11 cellular contexts compared by ENCODE assay signal in the genomic region with DNA sequence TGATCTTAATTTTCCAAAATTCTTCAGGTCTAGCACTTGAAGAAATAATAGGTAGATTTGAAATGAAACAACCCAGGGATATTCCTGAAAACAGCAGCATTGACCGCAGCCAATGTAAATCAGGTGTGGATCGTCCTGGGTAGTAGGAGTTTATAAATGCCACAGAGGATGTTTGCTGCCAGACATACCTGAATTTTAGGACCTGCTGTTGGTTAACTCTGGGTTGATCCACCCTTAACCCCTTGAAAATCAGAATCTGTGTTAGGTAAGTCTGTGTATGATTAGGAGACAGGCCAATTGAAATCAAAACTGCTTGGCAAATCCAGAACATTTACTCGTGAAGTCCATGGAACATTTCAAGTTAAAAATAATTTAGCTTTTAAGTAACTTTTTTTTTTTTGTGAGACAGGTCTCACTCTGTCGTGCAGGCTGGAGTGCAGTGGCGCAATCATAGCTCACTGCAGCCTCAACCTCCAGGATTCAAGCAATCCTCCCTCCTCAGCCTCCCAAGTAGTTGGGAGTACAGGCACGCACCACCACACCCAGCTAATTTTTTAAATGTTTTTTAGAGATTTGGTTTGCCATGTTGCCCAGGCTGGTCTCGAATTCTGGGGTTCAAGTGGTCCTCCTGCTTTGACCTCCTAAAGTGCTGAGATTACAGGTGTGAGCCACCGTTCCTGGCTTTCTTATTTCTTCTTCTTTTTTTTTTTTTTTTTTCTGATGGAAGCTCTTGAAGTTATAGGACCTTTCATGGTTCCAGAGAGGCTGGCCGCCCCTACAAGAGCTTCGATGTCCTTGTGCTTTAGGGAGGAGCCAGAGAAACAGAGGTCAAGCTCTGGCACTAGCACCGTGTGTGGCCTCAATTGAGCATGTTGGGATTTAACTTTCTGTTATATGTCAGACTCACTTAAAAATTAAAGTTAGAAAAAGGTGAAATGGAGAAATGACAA. TPM values are rescaled to one million over a fixed set of nuclear protein-coding genes. Genes with fewer than 3 reads are reported as not detected.
DNase-seq lines count a peak whose midpoint lies in the region; ATAC-seq, FAIRE-seq and TF ChIP-seq lines count a peak whose summit lies in the region.
"Had no signal": no experiment of that assay in that cellular context is flagged by ENCODE, and none has a peak within 500 bp of the region (broad histone marks: within the 10 kb centered on the region; RNA-seq: fewer than 3 reads in every experiment).

No MANE protein-coding gene starts in this region.

- peaks cover 0 to 27% (median 12%) of the 10 kb centered on the region in 11 experiments; a peak in 10 of 22 replicates for H3K36me3 ChIP-seq in BLaER1 treated with 17β-estradiol and CSF1 and Interleukin-3, amounts not matched to agents 10 nM and 100 nM
- H3K36me3 ChIP-seq in HUES64 (ENCODE audit: insufficient read depth, low read length), result no peaks in the 10 kb centered on the region; the same call in 1 of the 2 replicates
- H3K36me3 ChIP-seq in endodermal cell (ENCODE audit: control insufficient read depth, insufficient read depth, low read length), result no peaks in the 10 kb centered on the region
- H3K36me3 ChIP-seq in neural cell (ENCODE audit: insufficient read depth, low read length), result no peaks in the 10 kb centered on the region
- H3K36me3 ChIP-seq in pancreas, result no peaks in the 10 kb centered on the region

- no peak overlapping the region for H2AFZ ChIP-seq in neural cell (ENCODE audit: low read depth, low read length)

- peaks cover 42% of the 10 kb centered on the region for H3K79me2 ChIP-seq in neural cell (replicated peaks; ENCODE audit: insufficient read depth, low read length)

- DNase-seq in endodermal cell, result no peak
- no peak for DNase-seq in activated CD4-positive, CD25-positive, alpha-beta regulatory T cell (lab: John Stamatoyannopoulos, UW)
- DNase-seq in pancreas, result no peak
- DNase-seq in HEK293T (ENCODE audit: extremely low spot score), result no peak
- no peak for DNase-seq in RWPE1 (ENCODE audit: low spot score)
- DNase-seq: activated T-cell treated with anti-CD3 and anti-CD28 coated beads, Interleukin-2, amount 50 U/mL, for 72 hours; Calu3; NCI-H2029 treated with DMSO at 0.1 percent for 48 hours had no signal

- intact Hi-C loops in pancreas (cut with DNase I), result no loop called here

- TF ChIP-seq CTCF in endodermal cell (conservative IDR thresholded peaks at IDR 0.05) (no peak), neural cell (IDR thresholded peaks at IDR 0.05; ENCODE audit: poor library complexity, severe bottlenecking) (no peak), pancreas (IDR thresholded peaks at IDR 0.05) (no peak), RWPE1 (conservative IDR thresholded peaks at IDR 0.05; ENCODE audit: low read depth) (no peak)

- no peak for TF ChIP-seq RAD21 in neural cell (conservative IDR thresholded peaks at IDR 0.05)

- H3K9ac ChIP-seq in BLaER1 treated with 17β-estradiol and CSF1 and Interleukin-3, amounts not matched to agents 10 nM and 100 nM, result peak overlapping the region in 7 of 11 experiments; percentile 91 to 97 (median 94); a peak in 8 of 22 replicates
- no peak overlapping the region for H3K9ac ChIP-seq in HUES64 (ENCODE audit: low read depth, low read length)
- H3K9ac ChIP-seq in endodermal cell (ENCODE audit: extremely low read depth, low read length, poor library complexity, severe bottlenecking), result no peak overlapping the region
- H3K9ac ChIP-seq in neural cell (ENCODE audit: low read length), result no peak overlapping the region

- peaks cover 19% of the 10 kb centered on the region for H3K4me1 Mint-ChIP-seq in endodermal cell

- FAIRE-seq in pancreas (lab: Jason Lieb, UNC), result no peak

- H3K4me3 Mint-ChIP-seq in endodermal cell, result peak overlapping the region; percentile 83

- CTCF ChIA-PET in HEK293T (lab: Yijun Ruan, JAX), result no interaction called here
- CTCF ChIA-PET in RWPE1 (lab: Yijun Ruan, JAX), result interaction anchor here (0.5 to 1.4 kb wide), 2 partner anchors 23 to 51 kb away, joined by 3 to 5 read pairs; no protein-coding TSS in a partner anchor

- peaks cover 6% of the 10 kb centered on the region for H3K36me3 Mint-ChIP-seq in endodermal cell (ENCODE audit: low read depth)

- H3K9me3 ChIP-seq in BLaER1 treated with 17β-estradiol and CSF1 and Interleukin-3, amounts not matched to agents 10 nM and 100 nM (replicated peaks in 1 of 11), result no peaks in the 10 kb centered on the region
- no peaks in the 10 kb centered on the region for H3K9me3 ChIP-seq in HUES64 (ENCODE audit: insufficient read depth, low read depth, low read length)
- no peaks in the 10 kb centered on the region for H3K9me3 ChIP-seq in endodermal cell (ENCODE audit: control insufficient read depth, low read length)
- H3K9me3 ChIP-seq in neural cell (ENCODE audit: low read length), result no peaks in the 10 kb centered on the region
- no peaks in the 10 kb centered on the region for H3K9me3 ChIP-seq in pancreas

- ATAC-seq in pancreas, result no peak
- ATAC-seq: activated T-cell treated with anti-CD3 and anti-CD28 coated beads, Interleukin-2, amount 50 U/mL, for 72 hours had no signal

- no peaks in the 10 kb centered on the region for H3F3A ChIP-seq in neural cell (ENCODE audit: insufficient read depth, low read length, poor library complexity, severe bottlenecking)

- no peaks in the 10 kb centered on the region for H3K27me3 ChIP-seq in BLaER1 treated with 17β-estradiol and CSF1 and Interleukin-3, amounts not matched to agents 10 nM and 100 nM
- H3K27me3 ChIP-seq in HUES64 (ENCODE audit: insufficient read depth, low read length), result no peaks in the 10 kb centered on the region
- H3K27me3 ChIP-seq in endodermal cell (ENCODE audit: control insufficient read depth, insufficient read depth, low read length, poor library complexity, severe bottlenecking), result no peaks in the 10 kb centered on the region
- no peaks in the 10 kb centered on the region for H3K27me3 ChIP-seq in neural cell (ENCODE audit: insufficient read depth, low read depth, low read length)
- no peaks in the 10 kb centered on the region for H3K27me3 ChIP-seq in pancreas

- no peaks in the 10 kb centered on the region for H3K9me3 Mint-ChIP-seq in endodermal cell
- H3K9me3 Mint-ChIP-seq: activated T-cell treated with anti-CD3 and anti-CD28 coated beads, Interleukin-2, amount 50 U/mL, for 72 hours had no signal

- H4K20me1 ChIP-seq in BLaER1 treated with 17β-estradiol and CSF1 and Interleukin-3, amounts not matched to agents 10 nM and 100 nM, result peaks cover 56 to 70% (median 68%) of the 10 kb centered on the region in 11 experiments
- no peaks in the 10 kb centered on the region for H4K20me1 ChIP-seq in neural cell (ENCODE audit: insufficient read depth)

- H3K4me2 ChIP-seq in BLaER1 treated with 17β-estradiol and CSF1 and Interleukin-3, amounts not matched to agents 10 nM and 100 nM, result peak overlapping the region; percentile 91 to 96 (median 94)
- H3K4me2 ChIP-seq in neural cell (ENCODE audit: low read length), result peak overlapping the region; percentile 68

- POLR2A ChIA-PET in HEK293T (lab: Yijun Ruan, JAX) (interaction anchor here (1.2 kb wide), 1 partner anchor 24 kb away, joined by 3 read pairs; no protein-coding TSS in a partner anchor), RWPE1 (lab: Yijun Ruan, JAX; ENCODE audit: low non-redundant PET) (interaction anchor here (1.1 kb wide), 1 partner anchor 11 kb away, joined by 3 read pairs; no protein-coding TSS in a partner anchor)

- peaks cover 40 to 72% (median 56%) of the 10 kb centered on the region in 10 experiments for H3K4me1 ChIP-seq in BLaER1 treated with 17β-estradiol and CSF1 and Interleukin-3, amounts not matched to agents 10 nM and 100 nM
- H3K4me1 ChIP-seq in HUES64 (ENCODE audit: insufficient read depth, low read length), result peaks cover 14% of the 10 kb centered on the region
- no peaks in the 10 kb centered on the region for H3K4me1 ChIP-seq in endodermal cell (ENCODE audit: control insufficient read depth, insufficient read depth, low read length)
- peaks cover 0 to 5% (median 0%) of the 10 kb centered on the region in 3 donors for H3K4me1 ChIP-seq in pancreas

- H3K27me3 Mint-ChIP-seq in endodermal cell (ENCODE audit: insufficient read depth), result no peaks in the 10 kb centered on the region

- TF ChIP-seq EP300 in neural cell (conservative IDR thresholded peaks at IDR 0.05; ENCODE audit: poor library complexity, severe bottlenecking), result no peak

- 92% methylated on average over 11 of the region's 11 CpGs for WGBS in HUES64
- 87 to 96% methylated on average over 5 to 11 of the region's 11 CpGs for WGBS in endodermal cell (ENCODE audit: insufficient coverage in 1 of 2, insufficient read length in 1 of 2), 2 experiments
- WGBS in pancreas, 2 donors, result 75 to 77% methylated on average over 11 of the region's 11 CpGs

- H3K4me3 ChIP-seq in BLaER1 treated with 17β-estradiol and CSF1 and Interleukin-3, amounts not matched to agents 10 nM and 100 nM, result peak overlapping the region in 9 of 10 experiments; percentile 87 to 100 (median 96); a peak in 14 of 20 replicates
- H3K4me3 ChIP-seq in HUES64 (ENCODE audit: low read length) (peak overlapping the region; percentile 88; the same call in 1 of the 2 replicates), endodermal cell (ENCODE audit: low read length) (peak overlapping the region; percentile 85), neural cell (ENCODE audit: low read length) (peak overlapping the region; percentile 80), pancreas (peak overlapping the region in 2 of 4 donors; percentile 99)

- no peak overlapping the region for H3K27ac Mint-ChIP-seq in endodermal cell
- H3K27ac Mint-ChIP-seq: activated T-cell treated with anti-CD3 and anti-CD28 coated beads, Interleukin-2, amount 50 U/mL, for 72 hours had no signal

- no peaks in the 10 kb centered on the region for H3K9me2 ChIP-seq in neural cell (ENCODE audit: insufficient read depth, low read length)

- no peak overlapping the region for H3K27ac ChIP-seq in BLaER1 treated with 17β-estradiol and CSF1 and Interleukin-3, amounts not matched to agents 10 nM and 100 nM
- H3K27ac ChIP-seq in HUES64 (ENCODE audit: low read depth, low read length) (no peak overlapping the region), endodermal cell (ENCODE audit: low read depth, low read length) (no peak overlapping the region), neural cell (ENCODE audit: low read length) (no peak overlapping the region), pancreas (no peak overlapping the region), RWPE1 (no peak overlapping the region)

TF ChIP-seq in HEK293T, 16 proteins besides CTCF, POLR2A, EP300 and RAD21 (continues in another document):
- TF ChIP-seq TARDBP (IDR thresholded peaks at IDR 0.05), result no peak

RNA-seq across cellular contexts. Expression of a gene that starts 2.0 kb away (rescaled TPM):
- 59.1 TPM for polyA plus RNA-seq in HUES64 (2013, experiment 1 of 2)
- polyA plus RNA-seq in HUES64 (2013, experiment 2 of 2), result 61.4 TPM
- total RNA-seq in endodermal cell, result 10 to 100 TPM; 85.2 to 92.9 TPM
- polyA plus RNA-seq in endodermal cell (2013, experiment 1 of 2), result 96.3 TPM
- polyA plus RNA-seq in endodermal cell (2013, experiment 2 of 2), result 80.9 TPM
- polyA plus RNA-seq in neural cell, result 61.2 and 90.9 TPM in 2 replicates
- polyA minus RNA-seq in neural cell, result 78.3 and 103 TPM in 2 replicates
- 10 to 100 TPM; 29.7 to 71.6 (median 41.7) TPM for total RNA-seq in pancreas
- polyA plus RNA-seq in pancreas, result 10 to 100 TPM; 84.2 to 99.0 TPM

RNA-seq across cellular contexts. Expression of a gene that starts 38.1 kb away (rescaled TPM):
- 29.3 TPM for polyA plus RNA-seq in HUES64 (2013, experiment 1 of 2)
- 33.6 TPM for polyA plus RNA-seq in HUES64 (2013, experiment 2 of 2)
- 10 to 100 TPM; 51.6 to 68.9 TPM for total RNA-seq in endodermal cell
- polyA plus RNA-seq in endodermal cell (2013, experiment 1 of 2), result 76.5 TPM
- 71.4 TPM for polyA plus RNA-seq in endodermal cell (2013, experiment 2 of 2)
- 76.4 and 82.1 TPM in 2 replicates for polyA plus RNA-seq in neural cell
- polyA minus RNA-seq in neural cell, result 76.4 and 85.5 TPM in 2 replicates
- 10 to 100 TPM; 21.6 to 32.0 (median 25.1) TPM for total RNA-seq in pancreas
- polyA plus RNA-seq in pancreas, result 100 to 1,000 TPM in 1 of 2 donors, 10 to 100 TPM in 1; 64.5 to 106 TPM

Comparison
In these comparisons a context has a peak if more than half of its experiments do, and no peak if none do; other contexts are left out.
1. H3K9ac ChIP-seq: peak in BLaER1 treated with 17β-estradiol and CSF1 and Interleukin-3, amounts not matched to agents 10 nM and 100 nM (7 of 11); none in HUES64 (single experiment), endodermal cell (single experiment) and neural cell (single experiment).